Comparison of ENCODE assay signal across 30 cellular contexts in genomic region chr14:35305633-35306032, GRCh38.
"Had no signal": no experiment of that assay in that cellular context is flagged by ENCODE, and none has a peak within 500 bp of the region (broad histone marks: within the 10 kb centered on the region; RNA-seq: fewer than 3 reads in every experiment).

No MANE protein-coding gene starts in this region.

- H3K27ac ChIP-seq: esophagus muscularis mucosa, neutrophil, pancreas, stomach, testis, tibial artery, upper lobe of left lung had no signal

- H3K9me3 ChIP-seq: esophagus muscularis mucosa, neutrophil, pancreas, stomach, testis, tibial artery, upper lobe of left lung had no signal

- H3K4me3 Mint-ChIP-seq: endodermal cell; immature natural killer cell; memory B cell; naive B cell; natural killer cell treated with Interleukin-12 subunit alpha and Interleukin-12 subunit beta and Interleukin-15 and Interleukin-18, amount 100 ng/mL, for 72 hours; neural crest cell; stimulated activated effector memory CD8-positive, alpha-beta T cell treated with anti-CD3 and anti-CD28 coated beads, Interleukin-12 subunit alpha, Interleukin-12 subunit beta, amount 100 ng/mL, for 72 hours had no signal

- H3K4me1 ChIP-seq: testis had no signal

- H3K4me3 ChIP-seq: dorsolateral prefrontal cortex, esophagus muscularis mucosa, lung, pancreas, smooth muscle cell, stomach, testis, tibial artery, upper lobe of left lung had no signal

- H3K27me3 ChIP-seq: dorsolateral prefrontal cortex, esophagus muscularis mucosa, neutrophil, pancreas, stomach, testis, tibial artery, upper lobe of left lung had no signal

- H3K4me1 Mint-ChIP-seq: neural crest cell had no signal

- DNase-seq: cerebellar nuclear complex; cortex of kidney; dorsolateral prefrontal cortex; effector CD4-positive, alpha-beta T cell; endodermal cell; foreskin melanocyte; hypothalamus; immature natural killer cell; islet precursor cell; naive B cell; pancreas; retina; stimulated activated CD4-positive, alpha-beta T cell treated with anti-CD3 and anti-CD28 coated beads, Interleukin-12 subunit alpha, Interleukin-12 subunit beta, amount 100 ng/mL, for 4 hours; stimulated activated CD4-positive, alpha-beta T cell treated with anti-CD3 and anti-CD28 coated beads, Interleukin-1b, Interleukin-23, amount 100 ng/mL, for 48 hours; stimulated activated CD4-positive, alpha-beta T cell treated with anti-CD3 and anti-CD28 coated beads, Interleukin-4, amount 100 ng/mL, for 24 hours; stimulated activated naive CD4-positive, alpha-beta T cell treated with Interleukin-2 at 50 U/mL for 16 hours; stomach; substantia nigra; testis; tibial artery; upper lobe of left lung had no signal

- ATAC-seq: sciatic nerve; stimulated activated effector memory CD8-positive, alpha-beta T cell treated with anti-CD3 and anti-CD28 coated beads, Interleukin-12 subunit alpha, Interleukin-12 subunit beta, amount 100 ng/mL, for 72 hours had no signal

- H3K9me3 Mint-ChIP-seq: endodermal cell; immature natural killer cell; memory B cell; natural killer cell treated with Interleukin-12 subunit alpha and Interleukin-12 subunit beta and Interleukin-15 and Interleukin-18, amount 100 ng/mL, for 72 hours; neural crest cell; stimulated activated effector memory CD8-positive, alpha-beta T cell treated with anti-CD3 and anti-CD28 coated beads, Interleukin-12 subunit alpha, Interleukin-12 subunit beta, amount 100 ng/mL, for 72 hours had no signal

- H3K27ac Mint-ChIP-seq: endodermal cell; memory B cell; stimulated activated effector memory CD8-positive, alpha-beta T cell treated with anti-CD3 and anti-CD28 coated beads, Interleukin-12 subunit alpha, Interleukin-12 subunit beta, amount 100 ng/mL, for 72 hours had no signal

- H3K27me3 Mint-ChIP-seq: memory B cell; naive B cell; natural killer cell treated with Interleukin-12 subunit alpha and Interleukin-12 subunit beta and Interleukin-15 and Interleukin-18, amount 100 ng/mL, for 72 hours had no signal
